ENCODE assay signal across 21 cellular contexts in the genomic region with DNA sequence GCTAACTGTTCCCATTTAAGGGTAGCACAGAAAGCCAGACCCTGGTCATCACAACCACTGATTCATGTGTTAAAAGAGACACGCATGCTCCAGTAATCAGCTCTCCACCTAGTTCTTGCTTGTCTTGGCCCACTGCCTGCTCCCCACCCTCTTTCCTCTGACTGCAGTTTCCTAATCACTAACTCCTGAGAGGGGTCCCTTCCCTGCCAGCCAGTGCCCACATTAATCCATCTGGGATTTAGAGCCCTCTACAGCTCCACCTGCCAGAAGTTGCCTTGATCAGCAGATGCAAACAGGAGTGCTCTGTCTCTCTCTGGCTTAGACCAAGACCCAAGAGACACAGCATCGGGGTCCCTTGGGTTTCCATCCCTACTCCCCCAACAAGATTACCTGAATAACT.
"Had no signal": no experiment of that assay in that cellular context is flagged by ENCODE, and none has a peak within 500 bp of the region (broad histone marks: within the 10 kb centered on the region; RNA-seq: fewer than 3 reads in every experiment).

No MANE protein-coding gene starts in this region.

- ATAC-seq: left lobe of liver, natural killer cell, sciatic nerve had no signal

- H3K27ac ChIP-seq: breast epithelium, esophagus muscularis mucosa, hepatocyte, neutrophil, parathyroid adenoma, stomach had no signal

- H3K4me3 ChIP-seq: breast epithelium, esophagus muscularis mucosa, hepatocyte, lung, smooth muscle cell, stomach had no signal

- H3K9ac ChIP-seq: parathyroid adenoma had no signal

- DNase-seq: activated B cell treated with CpG ODN at 0.5 μM for 24 hours; activated CD4-positive, alpha-beta memory T cell treated with anti-CD3 and anti-CD28 coated beads, Interleukin-2, amount 10 ng/mL, durations not matched to agents 7 days and 5 days; activated CD4-positive, alpha-beta T cell treated with anti-CD3 and anti-CD28 coated beads for 48 hours; activated naive CD4-positive, alpha-beta T cell treated with Interleukin-2 at 50 U/mL for 16 hours; activated T-cell treated with anti-CD3 and anti-CD28 coated beads, Interleukin-2, amount 50 U/mL, for 24 hours; effector CD8-positive, alpha-beta T cell; natural killer cell; stimulated activated CD4-positive, alpha-beta T cell treated with anti-CD3 and anti-CD28 coated beads, Interleukin-4, amount 100 ng/mL, for 24 hours; stomach had no signal

- H3K36me3 ChIP-seq: breast epithelium, esophagus muscularis mucosa, neutrophil, stomach had no signal

- H3K27me3 Mint-ChIP-seq: activated B cell treated with CpG ODN at 0.5 μM for 24 hours had no signal

- H3K9me3 Mint-ChIP-seq: activated B cell treated with CpG ODN at 0.5 μM for 24 hours; activated CD4-positive, alpha-beta memory T cell treated with anti-CD3 and anti-CD28 coated beads, Interleukin-2, amount 10 ng/mL, durations not matched to agents 7 days and 5 days; activated T-cell treated with anti-CD3 and anti-CD28 coated beads, Interleukin-2, amount 50 U/mL, for 24 hours; activated T-helper 2 cell treated with anti-CD3 and anti-CD28 coated beads, Interferon-gamma antibody, Interleukin-2, Interleukin-4, amounts not matched to agents 10 μg/mL and 5 μg/mL and 100 μg/mL, durations not matched to agents 14 hours and 24 hours and 36 hours; dendritic cell treated with granulocyte-macrophage colony-stimulating factor and Interleukin-4, amounts not matched to agents 40 ng/mL and 50 ng/mL, for 4 days; natural killer cell; stimulated activated effector memory CD8-positive, alpha-beta T cell treated with anti-CD3 and anti-CD28 coated beads, Interleukin-12 subunit alpha, Interleukin-12 subunit beta, amount 100 ng/mL, for 72 hours had no signal

- H2AFZ ChIP-seq: hepatocyte, parathyroid adenoma had no signal

- H3K4me3 Mint-ChIP-seq: activated B cell treated with CpG ODN at 0.5 μM for 24 hours; activated CD4-positive, alpha-beta memory T cell treated with anti-CD3 and anti-CD28 coated beads, Interleukin-2, amount 10 ng/mL, durations not matched to agents 7 days and 5 days; activated T-cell treated with anti-CD3 and anti-CD28 coated beads, Interleukin-2, amount 50 U/mL, for 24 hours; dendritic cell treated with granulocyte-macrophage colony-stimulating factor and Interleukin-4, amounts not matched to agents 40 ng/mL and 50 ng/mL, for 4 days; natural killer cell; stimulated activated effector memory CD8-positive, alpha-beta T cell treated with anti-CD3 and anti-CD28 coated beads, Interleukin-12 subunit alpha, Interleukin-12 subunit beta, amount 100 ng/mL, for 72 hours had no signal

- H3K36me3 Mint-ChIP-seq: natural killer cell; stimulated activated effector memory CD8-positive, alpha-beta T cell treated with anti-CD3 and anti-CD28 coated beads, Interleukin-12 subunit alpha, Interleukin-12 subunit beta, amount 100 ng/mL, for 72 hours had no signal

- H3K4me2 ChIP-seq: hepatocyte, smooth muscle cell had no signal

- H3K4me1 ChIP-seq: breast epithelium, esophagus muscularis mucosa, parathyroid adenoma, stomach had no signal

- H3K79me2 ChIP-seq: hepatocyte, parathyroid adenoma had no signal

- H3K27me3 ChIP-seq: breast epithelium, esophagus muscularis mucosa, hepatocyte, neutrophil, stomach had no signal

- H3K4me1 Mint-ChIP-seq: activated B cell treated with CpG ODN at 0.5 μM for 24 hours; activated CD4-positive, alpha-beta memory T cell treated with anti-CD3 and anti-CD28 coated beads, Interleukin-2, amount 10 ng/mL, durations not matched to agents 7 days and 5 days; stimulated activated effector memory CD8-positive, alpha-beta T cell treated with anti-CD3 and anti-CD28 coated beads, Interleukin-12 subunit alpha, Interleukin-12 subunit beta, amount 100 ng/mL, for 72 hours had no signal

- H3K27ac Mint-ChIP-seq: activated B cell treated with CpG ODN at 0.5 μM for 24 hours; activated CD4-positive, alpha-beta memory T cell treated with anti-CD3 and anti-CD28 coated beads, Interleukin-2, amount 10 ng/mL, durations not matched to agents 7 days and 5 days; activated T-cell treated with anti-CD3 and anti-CD28 coated beads, Interleukin-2, amount 50 U/mL, for 24 hours; activated T-helper 2 cell treated with anti-CD3 and anti-CD28 coated beads, Interferon-gamma antibody, Interleukin-2, Interleukin-4, amounts not matched to agents 10 μg/mL and 5 μg/mL and 100 μg/mL, durations not matched to agents 14 hours and 24 hours and 36 hours; dendritic cell treated with granulocyte-macrophage colony-stimulating factor and Interleukin-4, amounts not matched to agents 40 ng/mL and 50 ng/mL, for 4 days; natural killer cell; stimulated activated effector memory CD8-positive, alpha-beta T cell treated with anti-CD3 and anti-CD28 coated beads, Interleukin-12 subunit alpha, Interleukin-12 subunit beta, amount 100 ng/mL, for 72 hours had no signal

- H3K9me3 ChIP-seq: breast epithelium, esophagus muscularis mucosa, neutrophil, stomach had no signal
